ENCODE assay signal across 9 cellular contexts in the genomic region with DNA sequence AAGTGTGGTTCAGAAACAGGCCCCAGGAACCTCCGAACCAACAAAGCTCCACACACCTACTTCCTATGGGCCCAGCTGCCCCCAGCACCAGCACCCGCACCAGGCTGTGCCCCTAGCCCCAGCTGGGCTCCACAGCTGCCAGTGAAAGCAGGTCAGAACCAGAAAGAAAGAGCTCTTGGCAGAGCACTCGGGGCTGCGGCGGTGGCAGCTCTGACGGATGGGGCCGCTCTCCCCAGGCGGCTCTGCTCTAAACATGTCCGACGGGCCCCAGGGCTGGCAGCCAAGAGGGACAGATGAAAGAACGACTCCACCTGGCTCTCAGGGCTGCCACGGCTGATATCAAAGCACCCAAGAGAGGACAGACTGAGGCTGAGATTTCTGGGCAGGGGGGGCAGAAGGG. TPM values are rescaled to one million over a fixed set of nuclear protein-coding genes. Genes with fewer than 3 reads are reported as not detected.
DNase-seq lines count a peak whose midpoint lies in the region; ATAC-seq and TF ChIP-seq lines count a peak whose summit lies in the region.
"Had no signal": no experiment of that assay in that cellular context is flagged by ENCODE, and none has a peak within 500 bp of the region (broad histone marks: within the 10 kb centered on the region; RNA-seq: fewer than 3 reads in every experiment).

No MANE protein-coding gene starts in this region.

- H3K9me3 ChIP-seq in muscle layer of colon (ENCODE audit: low read length): no peaks in the 10 kb centered on the region
- H3K9me3 ChIP-seq in upper lobe of right lung: no peaks in the 10 kb centered on the region

- peak overlapping the region; percentile 2 to 47 for H3K4me3 ChIP-seq in muscle layer of colon (ENCODE audit: low read depth in 1 of 2, low read length in 2 of 2)
- peak overlapping the region; percentile 5 for H3K4me3 ChIP-seq in upper lobe of right lung

- H3K4me1 ChIP-seq in muscle layer of colon (ENCODE audit: insufficient read depth, low read length) (peaks cover 9% of the 10 kb centered on the region), upper lobe of right lung (no peaks in the 10 kb centered on the region)

- H3K4me1 Mint-ChIP-seq in natural killer cell treated with Interleukin-12 subunit alpha and Interleukin-12 subunit beta and Interleukin-15 and Interleukin-18, amount 100 ng/mL, for 72 hours (ENCODE audit: low read depth in 2 of 2): no peaks in the 10 kb centered on the region
- H3K4me1 Mint-ChIP-seq in natural killer cell: peaks cover 0 to 11% of the 10 kb centered on the region in 2 donors

- H3K27me3 Mint-ChIP-seq in natural killer cell treated with Interleukin-12 subunit alpha and Interleukin-12 subunit beta and Interleukin-15 and Interleukin-18, amount 100 ng/mL, for 72 hours: no peaks in the 10 kb centered on the region
- H3K27me3 Mint-ChIP-seq in natural killer cell (ENCODE audit: low read depth in 2 of 2): no peaks in the 10 kb centered on the region

- intact Hi-C loops in natural killer cell (cut with micrococcal nuclease) (no loop called here), upper lobe of right lung (cut with DNase I) (no loop called here), Right ventricle myocardium inferior (cut with DNase I) (no loop called here)

- no peaks in the 10 kb centered on the region for H3K36me3 ChIP-seq in muscle layer of colon (ENCODE audit: insufficient read depth, low read length)
- H3K36me3 ChIP-seq in upper lobe of right lung: no peaks in the 10 kb centered on the region

- no peaks in the 10 kb centered on the region for H3K36me3 Mint-ChIP-seq in natural killer cell treated with Interleukin-12 subunit alpha and Interleukin-12 subunit beta and Interleukin-15 and Interleukin-18, amount 100 ng/mL, for 72 hours
- no peaks in the 10 kb centered on the region for H3K36me3 Mint-ChIP-seq in natural killer cell
- H3K36me3 Mint-ChIP-seq in activated naive CD4-positive, alpha-beta T cell treated with anti-CD3 and anti-CD28 coated beads, Interleukin-2, amount 50 U/mL, for 72 hours: no peaks in the 10 kb centered on the region

- H3K9me3 Mint-ChIP-seq in natural killer cell treated with Interleukin-12 subunit alpha and Interleukin-12 subunit beta and Interleukin-15 and Interleukin-18, amount 100 ng/mL, for 72 hours: no peaks in the 10 kb centered on the region
- no peaks in the 10 kb centered on the region for H3K9me3 Mint-ChIP-seq in natural killer cell
- H3K9me3 Mint-ChIP-seq in activated naive CD4-positive, alpha-beta T cell treated with anti-CD3 and anti-CD28 coated beads, Interleukin-2, amount 50 U/mL, for 72 hours: no peaks in the 10 kb centered on the region

- TF ChIP-seq CTCF in natural killer cell (IDR thresholded peaks at IDR 0.05): no peak
- TF ChIP-seq CTCF in upper lobe of right lung (IDR thresholded peaks at IDR 0.05): no peak

- H3K27ac ChIP-seq in muscle layer of colon (ENCODE audit: low read depth, low read length): peak overlapping the region; percentile 7
- no peak overlapping the region for H3K27ac ChIP-seq in upper lobe of right lung

- ATAC-seq in natural killer cell treated with Interleukin-12 subunit alpha and Interleukin-12 subunit beta and Interleukin-15 and Interleukin-18, amount 100 ng/mL, for 72 hours: no peak
- ATAC-seq in natural killer cell (no peak), upper lobe of right lung (peak; percentile 14), GM19463 (IDR thresholded peaks at IDR 0.05; ENCODE audit: unreplicated experiment) (no peak), Right ventricle myocardium inferior (no peak)
- ATAC-seq in activated naive CD4-positive, alpha-beta T cell treated with anti-CD3 and anti-CD28 coated beads, Interleukin-2, amount 50 U/mL, for 72 hours: no peak

- H3K9ac ChIP-seq in muscle layer of colon (ENCODE audit: low read length): no peak overlapping the region

- no peak overlapping the region for H3K4me3 Mint-ChIP-seq in natural killer cell treated with Interleukin-12 subunit alpha and Interleukin-12 subunit beta and Interleukin-15 and Interleukin-18, amount 100 ng/mL, for 72 hours
- no peak overlapping the region for H3K4me3 Mint-ChIP-seq in natural killer cell

- no peaks in the 10 kb centered on the region for H3K27me3 ChIP-seq in muscle layer of colon (ENCODE audit: control insufficient read depth in 1 of 2, insufficient read depth in 2 of 2, low read length in 2 of 2)
- H3K27me3 ChIP-seq in upper lobe of right lung: no peaks in the 10 kb centered on the region

- DNase-seq in natural killer cell treated with Interleukin-12 subunit alpha and Interleukin-12 subunit beta and Interleukin-15 and Interleukin-18, amount 100 ng/mL, for 72 hours (ENCODE audit: low spot score): peak; percentile 10
- DNase-seq in natural killer cell: no peak
- DNase-seq in cerebellar cortex (ENCODE audit: low spot score): peak; percentile 71
- DNase-seq in upper lobe of right lung: no peak
- DNase-seq in activated naive CD4-positive, alpha-beta T cell treated with anti-CD3 and anti-CD28 coated beads, Interleukin-2, amount 50 U/mL, for 72 hours (ENCODE audit: low spot score in 2 of 2): no peak
- no peak for DNase-seq in Right ventricle myocardium inferior (ENCODE audit: missing footprints)
- DNase-seq: NCI-H187 treated with DMSO at 0.1 percent for 48 hours had no signal

- no peak overlapping the region for H3K27ac Mint-ChIP-seq in natural killer cell treated with Interleukin-12 subunit alpha and Interleukin-12 subunit beta and Interleukin-15 and Interleukin-18, amount 100 ng/mL, for 72 hours
- H3K27ac Mint-ChIP-seq in natural killer cell: no peak overlapping the region
- H3K27ac Mint-ChIP-seq in activated naive CD4-positive, alpha-beta T cell treated with anti-CD3 and anti-CD28 coated beads, Interleukin-2, amount 50 U/mL, for 72 hours: no peak overlapping the region

RNA-seq across cellular contexts. Expression of a gene that starts 25.7 kb away (rescaled TPM):
- total RNA-seq in natural killer cell treated with Interleukin-12 subunit alpha and Interleukin-12 subunit beta and Interleukin-15 and Interleukin-18, amount 100 ng/mL, for 72 hours: 1 to 10 TPM; 1.4 to 7.9 TPM
- total RNA-seq in natural killer cell (1 to 10 TPM; 1.2 to 3.4 (median 2.0) TPM), upper lobe of right lung (14.0 TPM), Right ventricle myocardium inferior (24.7 TPM)
- total RNA-seq in activated naive CD4-positive, alpha-beta T cell treated with anti-CD3 and anti-CD28 coated beads, Interleukin-2, amount 50 U/mL, for 72 hours: 10 to 100 TPM; 23.9 TPM

RNA-seq across cellular contexts. Expression of a gene that starts 39.3 kb away (rescaled TPM):
- total RNA-seq in natural killer cell treated with Interleukin-12 subunit alpha and Interleukin-12 subunit beta and Interleukin-15 and Interleukin-18, amount 100 ng/mL, for 72 hours: 10 to 100 TPM; 26.8 to 37.9 TPM
- total RNA-seq in natural killer cell: 10 to 100 TPM; 41.3 to 47.0 (median 41.7) TPM
- total RNA-seq in upper lobe of right lung: 18.4 TPM
- total RNA-seq in activated naive CD4-positive, alpha-beta T cell treated with anti-CD3 and anti-CD28 coated beads, Interleukin-2, amount 50 U/mL, for 72 hours: 10 to 100 TPM; 22.2 to 38.0 TPM
- 5.6 TPM for total RNA-seq in Right ventricle myocardium inferior

Comparison
In these comparisons a context has a peak if more than half of its experiments do, and no peak if none do; other contexts are left out.
1. DNase-seq: peak in natural killer cell treated with Interleukin-12 subunit alpha and Interleukin-12 subunit beta and Interleukin-15 and Interleukin-18, amount 100 ng/mL, for 72 hours (single experiment) and cerebellar cortex (single experiment); none in natural killer cell (single experiment), upper lobe of right lung (single experiment), activated naive CD4-positive, alpha-beta T cell treated with anti-CD3 and anti-CD28 coated beads, Interleukin-2, amount 50 U/mL, for 72 hours (0 of 2) and Right ventricle myocardium inferior (single experiment).